Comparison of ENCODE assay signal across 8 cellular contexts in genomic region chr1:67500413-67500959, GRCh38.
A peak's percentile ranks its signal among the peaks of the same experiment; 100 is the strongest.
DNase-seq lines count a peak whose midpoint lies in the region; TF ChIP-seq lines count a peak whose summit lies in the region.

No MANE protein-coding gene starts in this region.

- H3K4me2 ChIP-seq in Karpas-422 (ENCODE audit: low read depth, low read length, poor library complexity, severe bottlenecking) (no peak overlapping the region), PC-9 (peak overlapping the region; percentile 62), fibroblast of lung (ENCODE audit: extremely low read depth, insufficient read depth, low read length) (no peak overlapping the region)

- H3F3A ChIP-seq in PC-9 (ENCODE audit: insufficient read depth, low read depth) = no peaks in the 10 kb centered on the region

- H3K36me3 Mint-ChIP-seq in activated T-cell treated with anti-CD3 and anti-CD28 coated beads, Interleukin-2, amount 50 U/mL, for 24 hours (ENCODE audit: low read depth) = no peaks in the 10 kb centered on the region
- H3K36me3 Mint-ChIP-seq in nephron (ENCODE audit: low read depth) = no peaks in the 10 kb centered on the region

- DNase-seq in ELF-1 (ENCODE audit: low read depth, low spot score) (peak; percentile 98), GOT3 (lab: John Stamatoyannopoulos, UW) (peak; percentile 66), Karpas-422 (peak; percentile 95), PC-9 (peak; percentile 74 to 89), fibroblast of lung (ENCODE audit: low read depth in 2 of 2) (peak; percentile 58 to 77)
- DNase-seq in activated T-cell treated with anti-CD3 and anti-CD28 coated beads, Interleukin-2, amount 50 U/mL, for 24 hours = peak; percentile 90
- peak; percentile 81 for DNase-seq in stimulated activated naive CD4-positive, alpha-beta T cell treated with Interleukin-2 at 50 U/mL for 16 hours (lab: John Stamatoyannopoulos, UW)

- intact Hi-C loops in PC-9 (cut with micrococcal nuclease; ENCODE audit: unreplicated experiment) = loop anchor here (1.0 to 5.0 kb wide), 6 partner anchors 70 to 733 kb away; partner anchors contain the start of gene SERBP1

- H3K36me3 ChIP-seq in Karpas-422 (ENCODE audit: insufficient read depth, low read length) (no peaks in the 10 kb centered on the region), PC-9 (ENCODE audit: low read depth) (no peaks in the 10 kb centered on the region), fibroblast of lung (ENCODE audit: control insufficient read depth, insufficient read depth, low read length) (no peaks in the 10 kb centered on the region)

- H3K9ac ChIP-seq in Karpas-422 (ENCODE audit: low read length) (no peak overlapping the region), fibroblast of lung (ENCODE audit: insufficient read depth, low read length) (no peak overlapping the region)

- no peaks in the 10 kb centered on the region for H3K9me3 Mint-ChIP-seq in activated T-cell treated with anti-CD3 and anti-CD28 coated beads, Interleukin-2, amount 50 U/mL, for 24 hours
- no peaks in the 10 kb centered on the region for H3K9me3 Mint-ChIP-seq in nephron

- H3K27me3 ChIP-seq in Karpas-422 (ENCODE audit: low read length) = no peaks in the 10 kb centered on the region
- H3K27me3 ChIP-seq in PC-9 (ENCODE audit: insufficient read depth, low read depth) = no peaks in the 10 kb centered on the region
- no peaks in the 10 kb centered on the region for H3K27me3 ChIP-seq in fibroblast of lung (ENCODE audit: control insufficient read depth, insufficient read depth, low read length)

- H3K27me3 Mint-ChIP-seq in activated T-cell treated with anti-CD3 and anti-CD28 coated beads, Interleukin-2, amount 50 U/mL, for 24 hours = peaks cover 20% of the 10 kb centered on the region
- H3K27me3 Mint-ChIP-seq in nephron (ENCODE audit: low read depth) = peaks cover 12% of the 10 kb centered on the region

- CTCF ChIA-PET in PC-9 (lab: Charles Lee) = interaction anchor here (0.5 to 2.0 kb wide), 11 partner anchors 29 to 505 kb away, joined by 3 to 16 read pairs (median 6); no protein-coding TSS in a partner anchor

- H3K4me1 ChIP-seq in Karpas-422 (ENCODE audit: low read length) (no peaks in the 10 kb centered on the region), PC-9 (replicated peaks; ENCODE audit: insufficient read depth) (no peaks in the 10 kb centered on the region), fibroblast of lung (ENCODE audit: control insufficient read depth, extremely low read depth, insufficient read depth, low read length) (no peaks in the 10 kb centered on the region)

- TF ChIP-seq CTCF in PC-9 (conservative IDR thresholded peaks at IDR 0.05) (peak; percentile 96), fibroblast of lung (conservative IDR thresholded peaks at IDR 0.05 in 1 of 2, IDR thresholded peaks at IDR 0.05 in 1 of 2; ENCODE audit: low read depth in 1 of 2, low read length in 2 of 2) (peak; percentile 98), nephron (IDR thresholded peaks at IDR 0.05; ENCODE audit: unreplicated experiment in 3 of 3) (peak; percentile 98)

- no peaks in the 10 kb centered on the region for H4K20me1 ChIP-seq in Karpas-422 (ENCODE audit: insufficient read depth, low read depth, low read length)
- no peaks in the 10 kb centered on the region for H4K20me1 ChIP-seq in PC-9 (ENCODE audit: insufficient read depth)
- H4K20me1 ChIP-seq in fibroblast of lung (ENCODE audit: control insufficient read depth, extremely low read depth, insufficient read depth, low read length) = no peaks in the 10 kb centered on the region

- H3K9me3 ChIP-seq in Karpas-422 (ENCODE audit: low read length) = no peaks in the 10 kb centered on the region
- no peaks in the 10 kb centered on the region for H3K9me3 ChIP-seq in PC-9 (ENCODE audit: insufficient read depth, low read depth)
- no peaks in the 10 kb centered on the region for H3K9me3 ChIP-seq in fibroblast of lung (ENCODE audit: control insufficient read depth, insufficient read depth, low read depth, low read length)

- H3K9me2 ChIP-seq in Karpas-422 (replicated peaks; ENCODE audit: insufficient read depth, low read length) (no peaks in the 10 kb centered on the region), PC-9 (ENCODE audit: insufficient read depth) (no peaks in the 10 kb centered on the region)

- no TSS peak for BruUV-seq in PC-9 (replicated peaks; lab: Mats Ljungman, UMichigan)

- no peak overlapping the region for H3K4me3 Mint-ChIP-seq in activated T-cell treated with anti-CD3 and anti-CD28 coated beads, Interleukin-2, amount 50 U/mL, for 24 hours
- peak overlapping the region in 2 of 3 experiments; percentile 15 to 40 for H3K4me3 Mint-ChIP-seq in nephron

- no peak overlapping the region for H2AFZ ChIP-seq in Karpas-422 (ENCODE audit: low read length)
- H2AFZ ChIP-seq in PC-9 = 0 out of 2 replicates have a peak overlapping the region, but pooled peaks have one; percentile 37
- H2AFZ ChIP-seq in fibroblast of lung (ENCODE audit: low read length) = no peak overlapping the region

- H3K4me3 ChIP-seq in Karpas-422 (ENCODE audit: low read length) (no peak overlapping the region), PC-9 (no peak overlapping the region; the same call in 1 of the 2 replicates), fibroblast of lung (replicated peaks in 1 of 4; ENCODE audit: control extremely low read depth in 1 of 4, insufficient read depth in 1 of 4, low read depth in 3 of 4, low read length in 4 of 4) (no peak overlapping the region)

- peaks cover 8% of the 10 kb centered on the region for H3K4me1 Mint-ChIP-seq in activated T-cell treated with anti-CD3 and anti-CD28 coated beads, Interleukin-2, amount 50 U/mL, for 24 hours (ENCODE audit: low read depth)
- peaks cover 10% of the 10 kb centered on the region for H3K4me1 Mint-ChIP-seq in nephron

- H3K27ac ChIP-seq in Karpas-422 (ENCODE audit: low read length) = no peak overlapping the region
- H3K27ac ChIP-seq in PC-9 = no peak overlapping the region
- H3K27ac ChIP-seq in fibroblast of lung (ENCODE audit: insufficient read depth, low read length) = no peak overlapping the region

- no peak overlapping the region for H3K27ac Mint-ChIP-seq in activated T-cell treated with anti-CD3 and anti-CD28 coated beads, Interleukin-2, amount 50 U/mL, for 24 hours
- peak overlapping the region in 1 of 3 experiments; percentile 25 for H3K27ac Mint-ChIP-seq in nephron

- H3K79me2 ChIP-seq in Karpas-422 (ENCODE audit: low read length) (no peaks in the 10 kb centered on the region), PC-9 (ENCODE audit: low read depth) (no peaks in the 10 kb centered on the region), fibroblast of lung (ENCODE audit: control insufficient read depth, insufficient read depth, low read length) (no peaks in the 10 kb centered on the region)

- POLR2A ChIA-PET in PC-9 (lab: Charles Lee; ENCODE audit: unreplicated experiment) = interaction anchor here (0.7 kb wide), 1 partner anchor 289 kb away, joined by 4 read pairs; no protein-coding TSS in a partner anchor
